In genomic region chr16:23996258-23996955, GRCh38 we compare ENCODE assay signal across 22 cellular contexts.
"Had no signal": no experiment of that assay in that cellular context is flagged by ENCODE, and none has a peak within 500 bp of the region (broad histone marks: within the 10 kb centered on the region; RNA-seq: fewer than 3 reads in every experiment).

No MANE protein-coding gene starts in this region.

- H3K4me3 ChIP-seq: ascending aorta, coronary artery, dorsolateral prefrontal cortex, heart left ventricle, spleen, vagina had no signal

- H3K27me3 ChIP-seq: ascending aorta, brain microvascular endothelial cell, dorsolateral prefrontal cortex, spleen, vagina had no signal

- H3K27ac ChIP-seq: ascending aorta, brain microvascular endothelial cell, coronary artery, heart left ventricle, spleen, vagina had no signal

- H3K36me3 ChIP-seq: ascending aorta, brain microvascular endothelial cell, heart left ventricle, vagina had no signal

- H3K9me3 ChIP-seq: ascending aorta, heart left ventricle, spleen, vagina had no signal

- H3K4me1 ChIP-seq: ascending aorta, heart left ventricle, spleen, vagina had no signal

- DNase-seq: activated CD4-positive, alpha-beta T cell treated with anti-CD3 and anti-CD28 coated beads for 36 hours; activated CD4-positive, CD25-positive, alpha-beta regulatory T cell; activated gamma-delta T cell; activated naive CD4-positive, alpha-beta T cell treated with anti-CD3 and anti-CD28 coated beads, Interleukin-2, amount 10 ng/mL, durations not matched to agents 7 days and 5 days; activated naive CD8-positive, alpha-beta T cell treated with anti-CD3 and anti-CD28 coated beads, Interleukin-2, amount 10 ng/mL, durations not matched to agents 7 days and 5 days; activated T-cell treated with anti-CD3 and anti-CD28 coated beads, Interleukin-2, amount 50 U/mL, for 24 hours; brain microvascular endothelial cell; central memory CD4-positive, alpha-beta T cell; effector memory CD4-positive, alpha-beta T cell; heart left ventricle; hypothalamus; immature natural killer cell; midbrain; naive thymus-derived CD8-positive, alpha-beta T cell; nucleus accumbens; right cardiac atrium; spleen; stimulated activated naive CD8-positive, alpha-beta T cell treated with anti-CD3 and anti-CD28 coated beads, Interleukin-15, Interleukin-2, amounts not matched to agents 100 U/mL and 50 U/mL, for 24 hours had no signal

- ATAC-seq: activated CD4-positive, alpha-beta T cell treated with anti-CD3 and anti-CD28 coated beads for 36 hours; heart left ventricle; naive thymus-derived CD8-positive, alpha-beta T cell; right cardiac atrium; stimulated activated naive CD8-positive, alpha-beta T cell treated with anti-CD3 and anti-CD28 coated beads, Interleukin-15, Interleukin-2, amounts not matched to agents 100 U/mL and 50 U/mL, for 24 hours had no signal
